Comparison of ENCODE assay signal across 23 cellular contexts in the genomic region with DNA sequence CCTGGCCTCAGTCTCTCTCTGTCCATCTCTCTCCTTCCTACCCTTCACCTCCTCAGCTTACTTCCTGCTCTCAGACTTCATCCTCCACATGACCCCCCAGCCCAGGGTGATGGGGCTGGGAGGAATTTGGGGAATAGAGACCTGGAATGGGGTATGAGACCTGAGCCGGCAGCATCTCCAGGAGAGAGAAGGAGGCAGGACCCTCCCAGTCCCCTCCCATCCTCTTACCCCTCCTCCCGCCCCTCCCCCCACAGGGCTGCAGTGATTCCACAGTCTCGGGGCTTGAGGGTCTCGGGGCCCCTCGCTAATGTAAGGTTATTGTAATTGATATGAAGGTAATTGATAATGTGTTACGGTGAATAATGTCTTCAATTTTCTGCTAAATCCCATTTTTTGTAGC.
"Had no signal": no experiment of that assay in that cellular context is flagged by ENCODE, and none has a peak within 500 bp of the region (broad histone marks: within the 10 kb centered on the region; RNA-seq: fewer than 3 reads in every experiment).

No MANE protein-coding gene starts in this region.

- H3K27ac Mint-ChIP-seq: endodermal cell; immature natural killer cell; naive B cell; nephron; stimulated activated naive B cell treated with anti-CD40 and anti-IgM and Interleukin-4, amounts not matched to agents 10 μg/mL and 1 μg/mL and 100 μg/mL, for 72 hours; stimulated activated naive CD8-positive, alpha-beta T cell treated with anti-CD3 and anti-CD28 coated beads, Interleukin-15, amount 100 ng/mL, for 72 hours had no signal

- H3K4me3 Mint-ChIP-seq: endodermal cell; immature natural killer cell; naive B cell; nephron; stimulated activated naive B cell treated with anti-CD40 and anti-IgM and Interleukin-4, amounts not matched to agents 10 μg/mL and 1 μg/mL and 100 μg/mL, for 72 hours; stimulated activated naive CD8-positive, alpha-beta T cell treated with anti-CD3 and anti-CD28 coated beads, Interleukin-15, amount 100 ng/mL, for 72 hours had no signal

- H3K4me1 Mint-ChIP-seq: nephron had no signal

- ATAC-seq: foreskin keratinocyte; left colon; left ventricle myocardium superior; sciatic nerve; stimulated activated naive B cell treated with anti-CD40 and anti-IgM and Interleukin-4, amounts not matched to agents 10 μg/mL and 1 μg/mL and 100 μg/mL, for 72 hours; stimulated activated naive CD8-positive, alpha-beta T cell treated with anti-CD3 and anti-CD28 coated beads, Interleukin-15, amount 100 ng/mL, for 72 hours; upper lobe of right lung had no signal

- H3K27me3 ChIP-seq: testis, vagina had no signal

- H3K36me3 Mint-ChIP-seq: naive B cell; stimulated activated naive B cell treated with anti-CD40 and anti-IgM and Interleukin-4, amounts not matched to agents 10 μg/mL and 1 μg/mL and 100 μg/mL, for 72 hours had no signal

- DNase-seq: effector CD4-positive, alpha-beta T cell; endodermal cell; erythroblast; foreskin keratinocyte; head of caudate nucleus; immature natural killer cell; left colon; left ventricle myocardium superior; mesendoderm; naive B cell; spleen; stimulated activated CD4-positive, alpha-beta T cell treated with anti-CD3 and anti-CD28 coated beads, Interleukin-2, amount 100 ng/mL, for 24 hours; stimulated activated CD4-positive, alpha-beta T cell treated with anti-CD3 and anti-CD28 coated beads, Interleukin-4, amount 100 ng/mL, for 4 hours; stimulated activated naive B cell treated with anti-CD40 and anti-IgM and Interleukin-4, amounts not matched to agents 10 μg/mL and 1 μg/mL and 100 μg/mL, for 72 hours; stimulated activated naive CD8-positive, alpha-beta T cell treated with anti-CD3 and anti-CD28 coated beads, Interleukin-15, amount 100 ng/mL, for 72 hours; testis; upper lobe of right lung had no signal

- H3K36me3 ChIP-seq: spleen, tibial nerve, upper lobe of right lung, vagina had no signal

- H3K4me3 ChIP-seq: coronary artery, hepatocyte, spleen, testis, tibial nerve, upper lobe of right lung, vagina had no signal

- H3K9me3 Mint-ChIP-seq: endodermal cell; immature natural killer cell; naive B cell; nephron; stimulated activated naive B cell treated with anti-CD40 and anti-IgM and Interleukin-4, amounts not matched to agents 10 μg/mL and 1 μg/mL and 100 μg/mL, for 72 hours; stimulated activated naive CD8-positive, alpha-beta T cell treated with anti-CD3 and anti-CD28 coated beads, Interleukin-15, amount 100 ng/mL, for 72 hours had no signal
